Comparison of ENCODE assay signal across 25 cellular contexts in genomic region chr7:24445041-24445440, GRCh38.
DNase-seq lines count a peak whose midpoint lies in the region; ATAC-seq, FAIRE-seq and TF ChIP-seq lines count a peak whose summit lies in the region.
"Had no signal": no experiment of that assay in that cellular context is flagged by ENCODE, and none has a peak within 500 bp of the region (broad histone marks: within the 10 kb centered on the region; RNA-seq: fewer than 3 reads in every experiment).

No MANE protein-coding gene starts in this region.

- TF ChIP-seq CTCF in astrocyte (IDR thresholded peaks at IDR 0.05; ENCODE audit: insufficient read depth, low read depth, low read length) (no peak), epithelial cell of proximal tubule (conservative IDR thresholded peaks at IDR 0.05; ENCODE audit: low read depth, low read length) (no peak)

- no peaks in the 10 kb centered on the region for H3K36me3 Mint-ChIP-seq in astrocyte (ENCODE audit: low read depth, unreplicated experiment)

- no peaks in the 10 kb centered on the region for H3K9me3 Mint-ChIP-seq in astrocyte (ENCODE audit: unreplicated experiment)
- H3K9me3 Mint-ChIP-seq: HFFc6 had no signal

- DNase-seq in astrocyte (ENCODE audit: low read depth) = no peak
- DNase-seq in epithelial cell of proximal tubule (ENCODE audit: low read depth) = peak; percentile 48
- peak; percentile 20 for DNase-seq in kidney tubule cell (ENCODE audit: low spot score)
- peak; percentile 46 for DNase-seq in putamen (ENCODE audit: low spot score)
- no peak for DNase-seq in OCI-M2 (lab: John Stamatoyannopoulos, UW; ENCODE audit: unreplicated experiment)
- DNase-seq in HCEC 1CT = no peak
- DNase-seq in MG63 = no peak
- DNase-seq: BE2C, EL, GF-D8, HFFc6, Kasumi-1, MM.1S, NCI-H1092, NCI-H1436 treated with DMSO at 0.1 percent for 48 hours, NCI-H1930, NCI-H2227 treated with DMSO at 0.1 percent for 48 hours, NCI-H510A treated with DMSO at 0.1 percent for 48 hours, NCI-H748 treated with DMSO at 0.1 percent for 48 hours, SIG-M5, SK-N-SH had no signal

- H3K4me3 Mint-ChIP-seq in astrocyte (ENCODE audit: unreplicated experiment) = no peak overlapping the region
- H3K4me3 Mint-ChIP-seq: HFFc6 had no signal

- no peaks in the 10 kb centered on the region for H4K20me1 ChIP-seq in astrocyte (ENCODE audit: insufficient read depth, low read length)

- peak overlapping the region; percentile 10 for H3K4me2 ChIP-seq in astrocyte (ENCODE audit: low read length)
- H3K4me2 ChIP-seq: A549, SK-N-SH had no signal

- H3K4me1 Mint-ChIP-seq in astrocyte (ENCODE audit: low read depth, unreplicated experiment) = peaks cover 3% of the 10 kb centered on the region

- H3K79me2 ChIP-seq in astrocyte (ENCODE audit: insufficient read depth, low read length) = no peaks in the 10 kb centered on the region

- H3K9me3 ChIP-seq in astrocyte (ENCODE audit: insufficient read depth, low read depth, low read length) = no peaks in the 10 kb centered on the region
- no peaks in the 10 kb centered on the region for H3K9me3 ChIP-seq in MG63
- H3K9me3 ChIP-seq: A549, BE2C, SK-N-SH had no signal

- H3K4me1 ChIP-seq in astrocyte (ENCODE audit: insufficient read depth, low read length) = no peaks in the 10 kb centered on the region
- H3K4me1 ChIP-seq: A549, BE2C had no signal

- no peak overlapping the region for H3K27ac Mint-ChIP-seq in astrocyte (ENCODE audit: unreplicated experiment)
- H3K27ac Mint-ChIP-seq: HFFc6 had no signal

- peak overlapping the region; percentile 42 for H2AFZ ChIP-seq in astrocyte (ENCODE audit: low read depth, low read length)

- H3K9ac ChIP-seq in astrocyte (ENCODE audit: low read length) = no peak overlapping the region
- H3K9ac ChIP-seq: SK-N-SH had no signal

- H3K4me3 ChIP-seq in astrocyte (ENCODE audit: insufficient read depth, low read depth, low read length) (no peak overlapping the region), epithelial cell of proximal tubule (ENCODE audit: low read depth, low read length) (peak overlapping the region; percentile 38), MG63 (no peak overlapping the region)
- H3K4me3 ChIP-seq: A549 had no signal

- H3K36me3 ChIP-seq in astrocyte (ENCODE audit: insufficient read depth, low read length) (no peaks in the 10 kb centered on the region), MG63 (no peaks in the 10 kb centered on the region)
- H3K36me3 ChIP-seq: BE2C had no signal

- no peak for FAIRE-seq in astrocyte (lab: Jason Lieb, UNC)
- FAIRE-seq: A549, H54 had no signal

- ATAC-seq in GM19455 (IDR thresholded peaks at IDR 0.05; ENCODE audit: unreplicated experiment) = no peak
- ATAC-seq: A549 had no signal

- H3K27me3 Mint-ChIP-seq in astrocyte (ENCODE audit: low read depth, unreplicated experiment) = peaks cover 3% of the 10 kb centered on the region

- H3K27ac ChIP-seq in astrocyte (ENCODE audit: low read depth, low read length) = no peak overlapping the region
- H3K27ac ChIP-seq: A549, RWPE1 had no signal

- H3K27me3 ChIP-seq in astrocyte (ENCODE audit: insufficient read depth, low read length) (peaks cover 2% of the 10 kb centered on the region), MG63 (no peaks in the 10 kb centered on the region)

Comparison
In these comparisons a context has a peak if more than half of its experiments do, and no peak if none do; other contexts are left out.
1. DNase-seq: peak in epithelial cell of proximal tubule (single experiment), kidney tubule cell (single experiment) and putamen (single experiment); none in astrocyte (single experiment), OCI-M2 (single experiment), HCEC 1CT (single experiment) and MG63 (single experiment).